8 cellular contexts compared by ENCODE assay signal in genomic region chr4:186191266-186192067, GRCh38. TPM values are rescaled to one million over a fixed set of nuclear protein-coding genes. Genes with fewer than 3 reads are reported as not detected.
DNase-seq lines count a peak whose midpoint lies in the region; ATAC-seq and TF ChIP-seq lines count a peak whose summit lies in the region.

CYP4V2 (plus strand) TSS chr4:186191567; CDS start chr4:186191824, 257 bp downstream.

- peaks cover 16% of the 10 kb centered on the region for H3K36me3 Mint-ChIP-seq in activated CD4-positive, alpha-beta T cell treated with anti-CD3 and anti-CD28 coated beads, Interleukin-2, amount 10 ng/mL, durations not matched to agents 7 days and 5 days (ENCODE audit: low read depth)
- H3K36me3 Mint-ChIP-seq in dendritic cell treated with granulocyte-macrophage colony-stimulating factor and Interleukin-4, amounts not matched to agents 40 ng/mL and 50 ng/mL, for 4 days (ENCODE audit: low read depth), result peaks cover 30% of the 10 kb centered on the region

- peak; percentile 28 for TF ChIP-seq RAD21 in liver (IDR thresholded peaks at IDR 0.05)

- peaks cover 34% of the 10 kb centered on the region for H3K4me1 Mint-ChIP-seq in activated CD4-positive, alpha-beta T cell treated with anti-CD3 and anti-CD28 coated beads, Interleukin-2, amount 10 ng/mL, durations not matched to agents 7 days and 5 days
- H3K4me1 Mint-ChIP-seq in dendritic cell treated with granulocyte-macrophage colony-stimulating factor and Interleukin-4, amounts not matched to agents 40 ng/mL and 50 ng/mL, for 4 days (ENCODE audit: low read depth), result peaks cover 18% of the 10 kb centered on the region

- H3K4me3 ChIP-seq in A673 (ENCODE audit: low read depth, low read length, poor library complexity, severe bottlenecking) (peak within 1 kb of the TSS; percentile 71), liver (ENCODE audit: low read depth in 1 of 3, low read length in 3 of 3) (peak within 1 kb of the TSS; percentile 83 to 96 (median 95))

- WGBS in liver, result under 1% methylated on average over 100 of the region's 100 CpGs

- ATAC-seq in GM18502 (IDR thresholded peaks at IDR 0.05; ENCODE audit: poor library complexity, unreplicated experiment) (peak; percentile 88), HG02938 (IDR thresholded peaks at IDR 0.05; ENCODE audit: unreplicated experiment) (peak; percentile 82)

- H3K36me3 ChIP-seq in A673 (ENCODE audit: insufficient read depth, low read length, poor library complexity, severe bottlenecking), result no peaks in the 10 kb centered on the region
- peaks cover 0 to 9% (median 0%) of the 10 kb centered on the region in 4 donors for H3K36me3 ChIP-seq in liver (ENCODE audit: control insufficient read depth in 4 of 4, insufficient read depth in 3 of 4, low read depth in 1 of 4, low read length in 3 of 4)

- POLR2A ChIA-PET in A673 (lab: Charles Lee; ENCODE audit: low non-redundant PET), result no interaction called here
- POLR2A ChIA-PET in activated CD4-positive, alpha-beta T cell treated with anti-CD3 and anti-CD28 coated beads, Interleukin-2, amount 10 ng/mL, durations not matched to agents 7 days and 5 days (lab: Charles Lee), result no interaction called here

- peak within 1 kb of the TSS; percentile 92 to 94 for H3K9ac ChIP-seq in liver (ENCODE audit: low read depth in 1 of 2, low read length in 2 of 2)

- H3K27ac Mint-ChIP-seq in activated CD4-positive, alpha-beta T cell treated with anti-CD3 and anti-CD28 coated beads, Interleukin-2, amount 10 ng/mL, durations not matched to agents 7 days and 5 days, result peak within 1 kb of the TSS; percentile 96
- peak within 1 kb of the TSS; percentile 96 for H3K27ac Mint-ChIP-seq in dendritic cell treated with granulocyte-macrophage colony-stimulating factor and Interleukin-4, amounts not matched to agents 40 ng/mL and 50 ng/mL, for 4 days

- peak within 1 kb of the TSS; percentile 88 for H3K4me3 Mint-ChIP-seq in activated CD4-positive, alpha-beta T cell treated with anti-CD3 and anti-CD28 coated beads, Interleukin-2, amount 10 ng/mL, durations not matched to agents 7 days and 5 days
- H3K4me3 Mint-ChIP-seq in dendritic cell treated with granulocyte-macrophage colony-stimulating factor and Interleukin-4, amounts not matched to agents 40 ng/mL and 50 ng/mL, for 4 days, result peak within 1 kb of the TSS; percentile 97

- H3K27ac ChIP-seq in A673 (ENCODE audit: low read depth, low read length, poor library complexity, severe bottlenecking) (peak within 1 kb of the TSS; percentile 86), liver (ENCODE audit: low read depth in 1 of 2, low read length in 2 of 2) (peak within 1 kb of the TSS; percentile 98 to 99)

- H3K9me3 ChIP-seq in A673 (ENCODE audit: low read depth, low read length, poor library complexity, severe bottlenecking), result no peaks in the 10 kb centered on the region
- H3K9me3 ChIP-seq in liver (ENCODE audit: control insufficient read depth in 4 of 4, low read length in 3 of 4), result no peaks in the 10 kb centered on the region

- H3K9me3 Mint-ChIP-seq in activated CD4-positive, alpha-beta T cell treated with anti-CD3 and anti-CD28 coated beads, Interleukin-2, amount 10 ng/mL, durations not matched to agents 7 days and 5 days, result no peaks in the 10 kb centered on the region
- H3K9me3 Mint-ChIP-seq in dendritic cell treated with granulocyte-macrophage colony-stimulating factor and Interleukin-4, amounts not matched to agents 40 ng/mL and 50 ng/mL, for 4 days, result no peaks in the 10 kb centered on the region

- DNase-seq in A673 (ENCODE audit: low spot score), result peak; percentile 85
- DNase-seq in NCI-H2171 (lab: John Stamatoyannopoulos, UW), result peak; percentile 39
- DNase-seq in activated CD4-positive, alpha-beta T cell treated with anti-CD3 and anti-CD28 coated beads, Interleukin-2, amount 10 ng/mL, durations not matched to agents 7 days and 5 days, result peak; percentile 89
- DNase-seq in stimulated activated CD4-positive, alpha-beta T cell treated with anti-CD3 and anti-CD28 coated beads, Interleukin-4, amount 100 ng/mL, for 4 hours, result peak; percentile 86

- CTCF ChIA-PET in A673 (lab: Charles Lee), result interaction anchor here (0.6 kb wide), 1 partner anchor 139 kb away, joined by 3 read pairs; no protein-coding TSS in a partner anchor
- CTCF ChIA-PET in activated CD4-positive, alpha-beta T cell treated with anti-CD3 and anti-CD28 coated beads, Interleukin-2, amount 10 ng/mL, durations not matched to agents 7 days and 5 days (lab: Charles Lee), result interaction anchor here (0.8 to 3.6 kb wide), 3 partner anchors 8 to 12 kb away, joined by 3 to 15 read pairs (median 3); no protein-coding TSS in a partner anchor

- H3K4me1 ChIP-seq in A673 (ENCODE audit: insufficient read depth, low read length, poor library complexity, severe bottlenecking) (peaks cover 16% of the 10 kb centered on the region), liver (ENCODE audit: control insufficient read depth in 4 of 4, insufficient read depth in 4 of 4, low read length in 3 of 4) (peaks cover 7 to 46% (median 30%) of the 10 kb centered on the region in 4 donors)

- peak; percentile 23; the same call in 1 of the 2 replicates for TF ChIP-seq CTCF in A673 (conservative IDR thresholded peaks at IDR 0.05; ENCODE audit: low read depth, low read length)
- peak; percentile 22 for TF ChIP-seq CTCF in liver (IDR thresholded peaks at IDR 0.05; ENCODE audit: low read depth, low read length, missing input control)

- no TSS peak for BruUV-seq in A673 (replicated peaks; lab: Mats Ljungman, UMichigan)

- H3K27me3 Mint-ChIP-seq in activated CD4-positive, alpha-beta T cell treated with anti-CD3 and anti-CD28 coated beads, Interleukin-2, amount 10 ng/mL, durations not matched to agents 7 days and 5 days, result no peaks in the 10 kb centered on the region
- no peaks in the 10 kb centered on the region for H3K27me3 Mint-ChIP-seq in dendritic cell treated with granulocyte-macrophage colony-stimulating factor and Interleukin-4, amounts not matched to agents 40 ng/mL and 50 ng/mL, for 4 days

- no peaks in the 10 kb centered on the region for H3K27me3 ChIP-seq in A673 (replicated peaks; ENCODE audit: insufficient read depth, low read depth, low read length, poor library complexity)
- no peaks in the 10 kb centered on the region for H3K27me3 ChIP-seq in liver (ENCODE audit: control insufficient read depth in 4 of 4, insufficient read depth in 4 of 4, low read length in 3 of 4)

- intact Hi-C loops in A673 (cut with micrococcal nuclease; ENCODE audit: unreplicated experiment), result loop anchor here (5.0 kb wide), 1 partner anchor 124 kb away; the partner anchor contains the start of gene TLR3
- intact Hi-C loops in dendritic cell treated with granulocyte-macrophage colony-stimulating factor and Interleukin-4, amounts not matched to agents 40 ng/mL and 50 ng/mL, for 4 days (cut with micrococcal nuclease), result loop anchor here (5.0 kb wide), 3 partner anchors 124 to 794 kb away; partner anchors contain the start of genes ANKRD37, CCDC110, LRP2BP and TLR3

TF ChIP-seq in liver, 16 proteins besides CTCF, POLR2A, EP300 and RAD21:
- TF ChIP-seq RXRA (IDR thresholded peaks at IDR 0.05), result peak; percentile 17 to 20
- peak; percentile 61 to 88 for TF ChIP-seq GABPA (IDR thresholded peaks at IDR 0.05 in 1 of 2, conservative IDR thresholded peaks at IDR 0.05 in 1 of 2)
- peak; percentile 77 for TF ChIP-seq NR2F2 (IDR thresholded peaks at IDR 0.05)
- peak; percentile 19 to 71 for TF ChIP-seq EGR1 (IDR thresholded peaks at IDR 0.05; ENCODE audit: low read depth in 2 of 2)
- TF ChIP-seq HNF4A (conservative IDR thresholded peaks at IDR 0.05), result no peak
- TF ChIP-seq YY1 (IDR thresholded peaks at IDR 0.05), result peak; percentile 7
- peak; percentile 27 for TF ChIP-seq FOXA1 (IDR thresholded peaks at IDR 0.05)
- TF ChIP-seq REST (IDR thresholded peaks at IDR 0.05), result no peak
- peak; percentile 26 for TF ChIP-seq SP1 (IDR thresholded peaks at IDR 0.05)
- TF ChIP-seq FOXA2 (IDR thresholded peaks at IDR 0.05), result no peak

RNA-seq across cellular contexts. Expression of gene CYP4V2, which starts in this region (rescaled TPM):
- total RNA-seq in A673 (2021), result 14.3 and 15.3 TPM in 2 replicates
- 10 to 100 TPM; 16.6 to 16.8 TPM for total RNA-seq in activated CD4-positive, alpha-beta T cell treated with anti-CD3 and anti-CD28 coated beads, Interleukin-2, amount 10 ng/mL, durations not matched to agents 7 days and 5 days
- 100 to 1,000 TPM in 1 of 2 donors, 10 to 100 TPM in 1; 28.4 to 119 TPM for total RNA-seq in liver
- 10 to 100 TPM; 27.9 to 41.8 TPM for polyA plus RNA-seq in liver

Comparison
In these comparisons a context has a peak if more than half of its experiments do, and no peak if none do; other contexts are left out.
1. Peak in every context shown above with its lines: DNase-seq, ATAC-seq, H3K4me3 ChIP-seq and H3K27ac ChIP-seq.
2. DNase-seq: peak in every context shown above with its lines; median percentile 89 in activated CD4-positive, alpha-beta T cell treated with anti-CD3 and anti-CD28 coated beads, Interleukin-2, amount 10 ng/mL, durations not matched to agents 7 days and 5 days; 86 in stimulated activated CD4-positive, alpha-beta T cell treated with anti-CD3 and anti-CD28 coated beads, Interleukin-4, amount 100 ng/mL, for 4 hours; 85 in A673; 39 in NCI-H2171.